ENCODE assay signal across 8 cellular contexts in genomic region chr15:78148392-78149067, GRCh38. TPM values are rescaled to one million over a fixed set of nuclear protein-coding genes. Genes with fewer than 3 reads are reported as not detected.
DNase-seq lines count a peak whose midpoint lies in the region; ATAC-seq, FAIRE-seq and TF ChIP-seq lines count a peak whose summit lies in the region.

No MANE protein-coding gene starts in this region.

- intact Hi-C loops in body of pancreas (cut with DNase I), result no loop called here

- DNase-seq in DND-41, result no peak
- DNase-seq in body of pancreas, result no peak
- DNase-seq in NCI-H2196 treated with DMSO at 0.1 percent for 48 hours (lab: John Stamatoyannopoulos, UW; ENCODE audit: unreplicated experiment), result no peak
- no peak for DNase-seq in H54 (ENCODE audit: insufficient read length, low spot score)
- DNase-seq in HuH-7 (ENCODE audit: low spot score), result no peak
- no peak for DNase-seq in kidney tubule cell (ENCODE audit: low spot score)

- peak overlapping the region; percentile 33 for H2AFZ ChIP-seq in DND-41 (ENCODE audit: low read depth, low read length)

- 11 to 13% methylated on average over 14 of the region's 14 CpGs for WGBS in body of pancreas, 2 donors

- ATAC-seq in DND-41 (ENCODE audit: insufficient read depth, low read depth) (no peak), HG02885 (IDR thresholded peaks at IDR 0.05; ENCODE audit: poor library complexity, unreplicated experiment) (peak; percentile 8), body of pancreas (no peak)

- H3K4me3 ChIP-seq in DND-41 (ENCODE audit: low read depth in 1 of 2, low read length in 2 of 2), result peak overlapping the region; percentile 47 to 58; a peak in 3 of 4 replicates
- peak overlapping the region in 1 of 2 donors; percentile 64 for H3K4me3 ChIP-seq in body of pancreas
- H3K4me3 ChIP-seq in muscle layer of colon (ENCODE audit: low read depth in 1 of 2, low read length in 2 of 2), result peak overlapping the region; percentile 67 to 81

- H3K27me3 ChIP-seq in DND-41 (ENCODE audit: insufficient read depth, low read length, poor library complexity) (no peaks in the 10 kb centered on the region), body of pancreas (no peaks in the 10 kb centered on the region), muscle layer of colon (ENCODE audit: control insufficient read depth in 1 of 2, insufficient read depth in 2 of 2, low read length in 2 of 2) (no peaks in the 10 kb centered on the region)

- peak overlapping the region; percentile 80 for H3K4me2 ChIP-seq in DND-41 (ENCODE audit: insufficient read depth, low read length)

- H3K79me2 ChIP-seq in DND-41 (ENCODE audit: insufficient read depth, low read length), result peaks cover 46% of the 10 kb centered on the region

- H3K9ac ChIP-seq in DND-41 (ENCODE audit: low read depth, low read length), result peak overlapping the region; percentile 59
- peak overlapping the region; percentile 61 for H3K9ac ChIP-seq in muscle layer of colon (ENCODE audit: low read length)

- no peak for TF ChIP-seq POLR2A in body of pancreas (IDR thresholded peaks at IDR 0.05)
- TF ChIP-seq POLR2A in H54 (IDR thresholded peaks at IDR 0.05; ENCODE audit: low read depth, low read length), result no peak

- TF ChIP-seq CTCF in DND-41 (IDR thresholded peaks at IDR 0.05; ENCODE audit: borderline replicate concordance, extremely low read depth, low read length, poor library complexity, severe bottlenecking) (no peak), body of pancreas (IDR thresholded peaks at IDR 0.05) (no peak)

- H3K9me3 ChIP-seq in DND-41 (ENCODE audit: insufficient read depth, low read length, severe bottlenecking), result no peaks in the 10 kb centered on the region
- no peaks in the 10 kb centered on the region for H3K9me3 ChIP-seq in body of pancreas
- no peaks in the 10 kb centered on the region for H3K9me3 ChIP-seq in muscle layer of colon (ENCODE audit: low read length)

- H3K27ac ChIP-seq in DND-41 (ENCODE audit: low read length) (peak overlapping the region; percentile 70), body of pancreas (peak overlapping the region in 3 of 4 donors; percentile 75 to 89 (median 82)), muscle layer of colon (ENCODE audit: low read depth, low read length) (peak overlapping the region; percentile 86)

- H3K4me1 ChIP-seq in DND-41 (ENCODE audit: insufficient read depth, low read length) (peaks cover 42% of the 10 kb centered on the region), body of pancreas (peaks cover 25% of the 10 kb centered on the region), muscle layer of colon (ENCODE audit: insufficient read depth, low read length) (peaks cover 22% of the 10 kb centered on the region)

- peaks cover 7% of the 10 kb centered on the region for H4K20me1 ChIP-seq in DND-41 (ENCODE audit: insufficient read depth, low read length)

- H3K36me3 ChIP-seq in DND-41 (ENCODE audit: insufficient read depth, low read length) (peaks cover 6% of the 10 kb centered on the region), body of pancreas (replicated peaks in 1 of 2; ENCODE audit: insufficient read depth in 1 of 2, low read depth in 2 of 2) (no peaks in the 10 kb centered on the region), muscle layer of colon (ENCODE audit: insufficient read depth, low read length) (no peaks in the 10 kb centered on the region)

- FAIRE-seq in H54 (lab: Jason Lieb, UNC), result no peak

RNA-seq across cellular contexts. Expression of gene IDH3A, which starts 0.6 kb away (rescaled TPM):
- 10 to 100 TPM; 17.8 to 39.7 TPM for total RNA-seq in body of pancreas

RNA-seq across cellular contexts. Expression of gene CIB2, which starts 17.3 kb away (rescaled TPM):
- total RNA-seq in body of pancreas, result 1 to 10 TPM; 3.4 to 6.9 TPM

RNA-seq across cellular contexts. Expression of gene SH2D7, which starts 56.2 kb away (rescaled TPM):
- total RNA-seq in body of pancreas, result not detected
